In the genomic region with DNA sequence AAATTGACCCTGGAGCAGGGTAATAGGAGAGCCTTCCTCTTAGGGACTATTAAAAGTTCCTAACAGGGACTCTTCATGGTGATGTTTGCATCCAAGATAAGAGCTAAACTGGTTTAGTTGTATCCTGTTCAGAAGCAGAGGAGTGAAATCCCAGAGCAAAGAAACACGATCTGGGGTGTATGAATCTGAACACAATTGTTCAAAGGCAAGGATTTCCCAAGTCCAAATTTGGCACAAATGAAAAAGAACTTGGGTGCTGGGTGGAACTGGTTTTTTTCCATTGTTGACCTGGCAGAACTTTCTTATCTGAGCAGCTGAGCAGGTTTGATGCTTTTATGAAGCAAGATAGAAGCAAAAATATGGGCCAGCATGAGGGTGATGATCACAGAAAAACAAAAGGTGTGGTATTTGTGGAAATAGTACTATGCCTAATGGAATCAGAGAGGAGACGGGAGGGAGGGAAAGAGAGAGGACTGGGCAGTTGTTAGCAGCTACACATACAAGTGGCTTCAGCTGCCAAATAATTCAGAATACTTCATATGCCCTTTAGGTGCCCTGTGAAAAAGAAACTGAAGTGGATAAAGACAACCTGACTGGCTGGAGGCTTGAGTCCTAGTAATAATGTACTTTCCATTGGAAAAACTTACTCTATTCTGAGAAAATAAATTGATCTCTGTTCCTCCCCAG, we compare ENCODE assay signal across 8 cellular contexts. TPM values are rescaled to one million over a fixed set of nuclear protein-coding genes. Genes with fewer than 3 reads are reported as not detected.
DNase-seq lines count a peak whose midpoint lies in the region; ATAC-seq, FAIRE-seq and TF ChIP-seq lines count a peak whose summit lies in the region.

No MANE protein-coding gene starts in this region.

- TF ChIP-seq CTCF in bronchial epithelial cell (IDR thresholded peaks at IDR 0.05; ENCODE audit: insufficient read depth, low read length, severe bottlenecking) (no peak), mucosa of descending colon (IDR thresholded peaks at IDR 0.05) (no peak)

- H3K9me3 ChIP-seq in mucosa of descending colon, result no peaks in the 10 kb centered on the region

- DNase-seq in bronchial epithelial cell (ENCODE audit: low read depth), result peak; percentile 46
- peak in 1 of 3 donors; percentile 23 for DNase-seq in mucosa of descending colon
- DNase-seq in dedifferentiated amniotic fluid mesenchymal stem cell (ENCODE audit: extremely low spot score), result no peak
- no peak for DNase-seq in mesenteric fat pad (ENCODE audit: low spot score)
- DNase-seq in stimulated activated CD4-positive, alpha-beta T cell treated with anti-CD3 and anti-CD28 coated beads, Interleukin-12 subunit alpha, Interleukin-12 subunit beta, amount 100 ng/mL, for 4 hours, result no peak
- no peak for DNase-seq in RKO (ENCODE audit: low spot score)

- ATAC-seq in GM18907 (IDR thresholded peaks at IDR 0.05; ENCODE audit: unreplicated experiment) (peak; percentile 13), HG03558 (IDR thresholded peaks at IDR 0.05; ENCODE audit: extremely low read depth, unreplicated experiment) (peak; percentile 7), mucosa of descending colon (peak; percentile 0)

- H3K36me3 ChIP-seq in bronchial epithelial cell (ENCODE audit: control insufficient read depth, insufficient read depth, low read length), result no peaks in the 10 kb centered on the region
- no peaks in the 10 kb centered on the region for H3K36me3 ChIP-seq in mucosa of descending colon (ENCODE audit: low read depth)

- no peak overlapping the region for H3K4me3 ChIP-seq in bronchial epithelial cell (ENCODE audit: low read depth, low read length)
- H3K4me3 ChIP-seq in mucosa of descending colon, result no peak overlapping the region

- no peak for FAIRE-seq in bronchial epithelial cell (lab: Jason Lieb, UNC)

- intact Hi-C loops in mucosa of descending colon (cut with DNase I, micrococcal nuclease), result no loop called here

- no peaks in the 10 kb centered on the region for H3K27me3 ChIP-seq in bronchial epithelial cell (ENCODE audit: control insufficient read depth, insufficient read depth, low read length)

- peaks cover 62% of the 10 kb centered on the region for H3K4me1 ChIP-seq in mucosa of descending colon (ENCODE audit: low read depth)

RNA-seq across cellular contexts. Expression of gene AGFG2, which starts 6.1 kb away (rescaled TPM):
- total RNA-seq in bronchial epithelial cell (1.3 and 2.3 TPM in 2 replicates), mucosa of descending colon (100 to 1,000 TPM in 1 of 3 donors, 10 to 100 TPM in 2; 56.5 to 113 (median 58.1) TPM), mesenteric fat pad (14.1 TPM)

RNA-seq across cellular contexts. Expression of gene SAP25, which starts 28.6 kb away (rescaled TPM):
- not detected in 2 replicates for total RNA-seq in bronchial epithelial cell
- 1 to 10 TPM; 2.8 to 4.3 (median 3.5) TPM for total RNA-seq in mucosa of descending colon
- 2.3 TPM for total RNA-seq in mesenteric fat pad

RNA-seq across cellular contexts. Expression of gene LRCH4, which starts 40.8 kb away (rescaled TPM):
- total RNA-seq in bronchial epithelial cell, result 3.9 and 8.2 TPM in 2 replicates
- 10 to 100 TPM; 57.2 to 71.0 (median 63.9) TPM for total RNA-seq in mucosa of descending colon
- 41.8 TPM for total RNA-seq in mesenteric fat pad

RNA-seq across cellular contexts. Expression of gene FBXO24, which starts 41.0 kb away (rescaled TPM):
- total RNA-seq in bronchial epithelial cell, result 0.38 and 0.53 TPM in 2 replicates
- 1 to 10 TPM in 1 of 3 donors, under 1 TPM in 2; 0.48 to 1.1 (median 0.66) TPM for total RNA-seq in mucosa of descending colon
- total RNA-seq in mesenteric fat pad, result not detected

RNA-seq across cellular contexts. Expression of gene PCOLCE, which starts 57.1 kb away (rescaled TPM):
- 0.38 and 0.53 TPM in 2 replicates for total RNA-seq in bronchial epithelial cell
- total RNA-seq in mucosa of descending colon, result 10 to 100 TPM in 2 of 3 donors, 1 to 10 TPM in 1; 6.1 to 47.9 (median 18.9) TPM
- 66.4 TPM for total RNA-seq in mesenteric fat pad
